Comparison of ENCODE assay signal across 8 cellular contexts in genomic region chr11:63767415-63768231, GRCh38. TPM values are rescaled to one million over a fixed set of nuclear protein-coding genes. Genes with fewer than 3 reads are reported as not detected.
DNase-seq lines count a peak whose midpoint lies in the region; ATAC-seq and TF ChIP-seq lines count a peak whose summit lies in the region.

No MANE protein-coding gene starts in this region.

- ATAC-seq in upper lobe of right lung (peak; percentile 31), GM21619 (IDR thresholded peaks at IDR 0.05; ENCODE audit: unreplicated experiment) (no peak)

- no peaks in the 10 kb centered on the region for H3K9me2 ChIP-seq in PC-9 (ENCODE audit: insufficient read depth)
- no peaks in the 10 kb centered on the region for H3K9me2 ChIP-seq in neural cell (ENCODE audit: insufficient read depth, low read length)

- TF ChIP-seq RAD21 in neural cell (conservative IDR thresholded peaks at IDR 0.05) = no peak

- H3K79me2 ChIP-seq in PC-9 (ENCODE audit: low read depth) (peaks cover 23% of the 10 kb centered on the region; the same call in 1 of the 2 replicates), neural cell (replicated peaks; ENCODE audit: insufficient read depth, low read length) (peaks cover 55% of the 10 kb centered on the region)

- CTCF ChIA-PET in PC-9 (lab: Charles Lee) = interaction anchor here (0.6 to 0.8 kb wide), 4 partner anchors 35 to 69 kb away, joined by 3 to 12 read pairs (median 8); no protein-coding TSS in a partner anchor

- TF ChIP-seq CTCF in PC-9 (conservative IDR thresholded peaks at IDR 0.05) (peak; percentile 57), neural cell (IDR thresholded peaks at IDR 0.05; ENCODE audit: poor library complexity, severe bottlenecking) (no peak), upper lobe of right lung (IDR thresholded peaks at IDR 0.05) (no peak)

- BruUV-seq in PC-9 (replicated peaks; lab: Mats Ljungman, UMichigan) = TSS peak; percentile 71

- no peaks in the 10 kb centered on the region for H3K36me3 Mint-ChIP-seq in activated naive CD8-positive, alpha-beta T cell treated with anti-CD3 and anti-CD28 coated beads for 36 hours

- H3K4me2 ChIP-seq in PC-9 = peak overlapping the region; percentile 89
- H3K4me2 ChIP-seq in neural cell (ENCODE audit: low read length) = peak overlapping the region; percentile 96

- H3K4me3 ChIP-seq in HUES6 (ENCODE audit: low read depth, low read length) = peak overlapping the region; percentile 80
- peak overlapping the region; percentile 73 for H3K4me3 ChIP-seq in PC-9
- peak overlapping the region; percentile 93 for H3K4me3 ChIP-seq in neural cell (ENCODE audit: low read length)
- H3K4me3 ChIP-seq in upper lobe of right lung = peak overlapping the region; percentile 82

- H3K27ac ChIP-seq in HUES6 (ENCODE audit: low read depth, low read length) (peak overlapping the region; percentile 86), PC-9 (no peak overlapping the region), neural cell (ENCODE audit: low read length) (peak overlapping the region; percentile 85), upper lobe of right lung (peak overlapping the region; percentile 68)

- H3K36me3 ChIP-seq in HUES6 (ENCODE audit: control insufficient read depth, insufficient read depth, low read length) = peaks cover 6% of the 10 kb centered on the region; the same call in 1 of the 2 replicates
- no peaks in the 10 kb centered on the region for H3K36me3 ChIP-seq in PC-9 (ENCODE audit: low read depth)
- no peaks in the 10 kb centered on the region for H3K36me3 ChIP-seq in neural cell (ENCODE audit: insufficient read depth, low read length)
- H3K36me3 ChIP-seq in upper lobe of right lung = no peaks in the 10 kb centered on the region

- H3K9ac ChIP-seq in HUES6 (ENCODE audit: low read length) (peak overlapping the region; percentile 70), neural cell (ENCODE audit: low read length) (peak overlapping the region; percentile 87)

- H3F3A ChIP-seq in PC-9 (ENCODE audit: insufficient read depth, low read depth) (peaks cover 35% of the 10 kb centered on the region), neural cell (ENCODE audit: insufficient read depth, low read length, poor library complexity, severe bottlenecking) (no peaks in the 10 kb centered on the region)

- H3K4me3 Mint-ChIP-seq in activated naive CD8-positive, alpha-beta T cell treated with anti-CD3 and anti-CD28 coated beads for 36 hours = peak overlapping the region; percentile 89

- DNase-seq in EH (ENCODE audit: low read depth) (peak; percentile 87), PC-9 (peak; percentile 58 to 64), germinal center (ENCODE audit: low spot score) (peak; percentile 58), upper lobe of right lung (peak; percentile 68)
- peak; percentile 18 for DNase-seq in activated naive CD8-positive, alpha-beta T cell treated with anti-CD3 and anti-CD28 coated beads for 36 hours

- TF ChIP-seq EP300 in neural cell (conservative IDR thresholded peaks at IDR 0.05; ENCODE audit: poor library complexity, severe bottlenecking) = no peak

- H3K27me3 ChIP-seq in HUES6 (ENCODE audit: control insufficient read depth, insufficient read depth, low read length) (peaks cover 23% of the 10 kb centered on the region), PC-9 (ENCODE audit: insufficient read depth, low read depth) (no peaks in the 10 kb centered on the region), neural cell (ENCODE audit: insufficient read depth, low read depth, low read length) (no peaks in the 10 kb centered on the region), upper lobe of right lung (no peaks in the 10 kb centered on the region)

- POLR2A ChIA-PET in PC-9 (lab: Charles Lee; ENCODE audit: unreplicated experiment) = interaction anchor here (0.6 to 0.7 kb wide), 3 partner anchors 37 to 327 kb away, joined by 3 to 12 read pairs (median 4); no protein-coding TSS in a partner anchor

- intact Hi-C loops in PC-9 (cut with micrococcal nuclease; ENCODE audit: unreplicated experiment) = loop anchor here (1.0 to 2.0 kb wide), 6 partner anchors 35 to 381 kb away; partner anchors contain the start of gene SPINDOC
- intact Hi-C loops in upper lobe of right lung (cut with DNase I) = no loop called here

- peak overlapping the region; percentile 82 for H3K27ac Mint-ChIP-seq in activated naive CD8-positive, alpha-beta T cell treated with anti-CD3 and anti-CD28 coated beads for 36 hours

- H3K9me3 ChIP-seq in HUES6 (ENCODE audit: control insufficient read depth, insufficient read depth, low read depth, low read length) (no peaks in the 10 kb centered on the region), PC-9 (ENCODE audit: insufficient read depth, low read depth) (no peaks in the 10 kb centered on the region), neural cell (ENCODE audit: low read length) (no peaks in the 10 kb centered on the region), upper lobe of right lung (no peaks in the 10 kb centered on the region)

- peak overlapping the region; percentile 69 for H2AFZ ChIP-seq in PC-9
- no peak overlapping the region for H2AFZ ChIP-seq in neural cell (ENCODE audit: low read depth, low read length)

- H3K4me1 Mint-ChIP-seq in activated naive CD8-positive, alpha-beta T cell treated with anti-CD3 and anti-CD28 coated beads for 36 hours = peaks cover 22% of the 10 kb centered on the region

- H3K27me3 Mint-ChIP-seq in activated naive CD8-positive, alpha-beta T cell treated with anti-CD3 and anti-CD28 coated beads for 36 hours = peaks cover 14% of the 10 kb centered on the region

- H4K20me1 ChIP-seq in PC-9 (ENCODE audit: insufficient read depth) (peaks cover 13% of the 10 kb centered on the region; the same call in 1 of the 2 replicates), neural cell (ENCODE audit: insufficient read depth) (peaks cover 3% of the 10 kb centered on the region)

- peaks cover 41% of the 10 kb centered on the region for H3K4me1 ChIP-seq in HUES6 (ENCODE audit: control insufficient read depth, insufficient read depth, low read length)
- peaks cover 11% of the 10 kb centered on the region; the same call in 1 of the 2 replicates for H3K4me1 ChIP-seq in PC-9 (replicated peaks; ENCODE audit: insufficient read depth)
- H3K4me1 ChIP-seq in upper lobe of right lung = peaks cover 22% of the 10 kb centered on the region

- H3K9me3 Mint-ChIP-seq in activated naive CD8-positive, alpha-beta T cell treated with anti-CD3 and anti-CD28 coated beads for 36 hours = no peaks in the 10 kb centered on the region

TF ChIP-seq in neural cell, 6 proteins besides CTCF, POLR2A, EP300 and RAD21:
- TF ChIP-seq MXI1 (conservative IDR thresholded peaks at IDR 0.05; ENCODE audit: poor library complexity, severe bottlenecking) = peak; percentile 68
- no peak for TF ChIP-seq POLR2AphosphoS5 (IDR thresholded peaks at IDR 0.05)
TF ChIP-seq in neural cell: peak in this region for 1.

RNA-seq across cellular contexts. Expression of gene ZFTA, which starts 1.0 kb away (rescaled TPM):
- 16.6 and 19.3 TPM in 2 replicates for total RNA-seq in PC-9 (2021)
- total RNA-seq in activated naive CD8-positive, alpha-beta T cell treated with anti-CD3 and anti-CD28 coated beads for 36 hours = 1 to 10 TPM; 4.7 to 6.2 TPM
- 82.5 and 103 TPM in 2 replicates for polyA plus RNA-seq in neural cell
- polyA minus RNA-seq in neural cell = 110 and 123 TPM in 2 replicates
- 9.5 TPM for total RNA-seq in upper lobe of right lung

RNA-seq across cellular contexts. Expression of gene SPINDOC, which starts 45.6 kb away (rescaled TPM):
- total RNA-seq in PC-9 (2021) = 46.8 and 49.7 TPM in 2 replicates
- 10 to 100 TPM; 29.3 to 29.5 TPM for total RNA-seq in activated naive CD8-positive, alpha-beta T cell treated with anti-CD3 and anti-CD28 coated beads for 36 hours
- 20.3 and 27.2 TPM in 2 replicates for polyA plus RNA-seq in neural cell
- polyA minus RNA-seq in neural cell = 27.4 and 33.8 TPM in 2 replicates
- total RNA-seq in upper lobe of right lung = 20.3 TPM

Comparison
In these comparisons a context has a peak if more than half of its experiments do, and no peak if none do; other contexts are left out.
1. DNase-seq: peak in every context shown above with its lines; median percentile 87 in EH; 68 in upper lobe of right lung; 61 in PC-9; 58 in germinal center; 18 in activated naive CD8-positive, alpha-beta T cell treated with anti-CD3 and anti-CD28 coated beads for 36 hours.